Comparison of ENCODE assay signal across 9 cellular contexts in the genomic region with DNA sequence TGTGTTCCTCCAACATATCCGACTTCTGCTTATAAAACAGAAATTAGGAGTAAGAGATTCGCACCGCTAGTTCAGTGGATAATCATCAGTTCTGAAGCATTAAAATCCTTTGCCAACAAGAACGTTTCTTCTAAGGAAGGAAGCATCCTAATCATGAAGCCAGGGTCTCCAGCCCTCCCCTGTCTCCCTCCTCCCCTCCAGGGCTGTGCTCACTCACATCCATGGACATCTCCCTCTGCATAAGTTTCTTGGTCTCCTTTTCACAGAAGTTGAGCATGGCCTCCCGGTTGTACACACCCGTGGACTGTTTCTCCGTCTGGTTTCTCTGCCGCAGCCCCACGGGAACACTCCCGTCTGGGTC. TPM values are rescaled to one million over a fixed set of nuclear protein-coding genes. Genes with fewer than 3 reads are reported as not detected.
DNase-seq lines count a peak whose midpoint lies in the region; ATAC-seq and TF ChIP-seq lines count a peak whose summit lies in the region.
"Had no signal": no experiment of that assay in that cellular context is flagged by ENCODE, and none has a peak within 500 bp of the region (broad histone marks: within the 10 kb centered on the region; RNA-seq: fewer than 3 reads in every experiment).

No MANE protein-coding gene starts in this region.

- H3K9me3 Mint-ChIP-seq in nephron progenitor cell (no peaks in the 10 kb centered on the region), type B pancreatic cell (no peaks in the 10 kb centered on the region)
- H3K9me3 Mint-ChIP-seq: natural killer cell treated with Interleukin-12 subunit alpha and Interleukin-12 subunit beta and Interleukin-15 and Interleukin-18, amount 100 ng/mL, for 72 hours had no signal

- ATAC-seq in gastroesophageal sphincter (no peak), body of pancreas (no peak)

- peaks cover 21% of the 10 kb centered on the region for H3K27me3 Mint-ChIP-seq in nephron progenitor cell (ENCODE audit: low read depth, poor library complexity)
- peaks cover 32% of the 10 kb centered on the region for H3K27me3 Mint-ChIP-seq in type B pancreatic cell

- no peak for TF ChIP-seq EP300 in gastroesophageal sphincter (IDR thresholded peaks at IDR 0.05)

- H3K4me1 Mint-ChIP-seq in nephron progenitor cell (peaks cover 91% of the 10 kb centered on the region), type B pancreatic cell (ENCODE audit: unreplicated experiment) (peaks cover 45% of the 10 kb centered on the region)

- H3K27me3 ChIP-seq in WERI-Rb-1 (ENCODE audit: insufficient read depth, low read depth, severe bottlenecking), result no peaks in the 10 kb centered on the region
- H3K27me3 ChIP-seq in gastroesophageal sphincter, result no peaks in the 10 kb centered on the region
- H3K27me3 ChIP-seq in body of pancreas, result peaks cover 0 to 4% of the 10 kb centered on the region in 2 donors

- H3K9me3 ChIP-seq in WERI-Rb-1 (ENCODE audit: severe bottlenecking), result no peaks in the 10 kb centered on the region
- no peaks in the 10 kb centered on the region for H3K9me3 ChIP-seq in gastroesophageal sphincter
- H3K9me3 ChIP-seq in body of pancreas, result no peaks in the 10 kb centered on the region

- H3K4me3 Mint-ChIP-seq in nephron progenitor cell (peak overlapping the region; percentile 88), type B pancreatic cell (peak overlapping the region; percentile 84)
- H3K4me3 Mint-ChIP-seq: natural killer cell treated with Interleukin-12 subunit alpha and Interleukin-12 subunit beta and Interleukin-15 and Interleukin-18, amount 100 ng/mL, for 72 hours had no signal

- peak overlapping the region; percentile 71 for H3K4me3 ChIP-seq in WERI-Rb-1 (ENCODE audit: low read depth, low read length)
- peak overlapping the region; percentile 67 to 98 for H3K4me3 ChIP-seq in gastroesophageal sphincter
- no peak overlapping the region for H3K4me3 ChIP-seq in body of pancreas

- TF ChIP-seq CTCF in WERI-Rb-1 (IDR thresholded peaks at IDR 0.05; ENCODE audit: low read depth, low read length) (no peak), gastroesophageal sphincter (IDR thresholded peaks at IDR 0.05) (no peak), nephron progenitor cell (IDR thresholded peaks at IDR 0.05) (no peak), type B pancreatic cell (conservative IDR thresholded peaks at IDR 0.05) (no peak), body of pancreas (IDR thresholded peaks at IDR 0.05) (no peak)

- intact Hi-C loops in body of pancreas (cut with DNase I), result no loop called here

- no peak for TF ChIP-seq POLR2A in gastroesophageal sphincter (IDR thresholded peaks at IDR 0.05)
- no peak for TF ChIP-seq POLR2A in body of pancreas (IDR thresholded peaks at IDR 0.05)

- DNase-seq in WERI-Rb-1, result peak; percentile 37
- DNase-seq in nephron progenitor cell, result no peak
- no peak for DNase-seq in type B pancreatic cell (ENCODE audit: extremely low spot score, unreplicated experiment)
- DNase-seq in body of pancreas, result no peak
- no peak for DNase-seq in OCI-M2 (lab: John Stamatoyannopoulos, UW; ENCODE audit: unreplicated experiment)
- no peak for DNase-seq in SKM-1 treated with dmso at 0.1 percent for 144 hours (lab: John Stamatoyannopoulos, UW; ENCODE audit: unreplicated experiment)
- DNase-seq: stimulated activated naive CD4-positive, alpha-beta T cell treated with Interleukin-2 at 50 U/mL for 16 hours had no signal

- peak overlapping the region; percentile 7 for H3K27ac ChIP-seq in WERI-Rb-1
- peak overlapping the region; percentile 92 to 99 (median 95) for H3K27ac ChIP-seq in gastroesophageal sphincter
- H3K27ac ChIP-seq in body of pancreas, result no peak overlapping the region

- H3K36me3 Mint-ChIP-seq in nephron progenitor cell (ENCODE audit: low read depth) (no peaks in the 10 kb centered on the region), type B pancreatic cell (no peaks in the 10 kb centered on the region)
- H3K36me3 Mint-ChIP-seq: natural killer cell treated with Interleukin-12 subunit alpha and Interleukin-12 subunit beta and Interleukin-15 and Interleukin-18, amount 100 ng/mL, for 72 hours had no signal

- H3K27ac Mint-ChIP-seq in nephron progenitor cell (no peak overlapping the region), type B pancreatic cell (peak overlapping the region; percentile 53)
- H3K27ac Mint-ChIP-seq: natural killer cell treated with Interleukin-12 subunit alpha and Interleukin-12 subunit beta and Interleukin-15 and Interleukin-18, amount 100 ng/mL, for 72 hours had no signal

- H3K4me1 ChIP-seq in gastroesophageal sphincter, result peaks cover 0 to 28% (median 0%) of the 10 kb centered on the region in 3 donors
- peaks cover 10% of the 10 kb centered on the region for H3K4me1 ChIP-seq in body of pancreas

- WGBS in gastroesophageal sphincter (ENCODE audit: low coverage in 1 of 2), 2 donors, result 13% methylated on average over 4 to 10 of the region's 10 CpGs
- 21 to 47% methylated on average over 10 of the region's 10 CpGs for WGBS in body of pancreas, 2 donors

- H3K36me3 ChIP-seq in WERI-Rb-1 (no peaks in the 10 kb centered on the region), gastroesophageal sphincter (peaks cover 0 to 26% of the 10 kb centered on the region in 2 donors), body of pancreas (replicated peaks in 1 of 2; ENCODE audit: insufficient read depth in 1 of 2, low read depth in 2 of 2) (no peaks in the 10 kb centered on the region)

RNA-seq across cellular contexts. Expression of gene LMOD1, which starts 0.5 kb away (rescaled TPM):
- total RNA-seq in gastroesophageal sphincter, result 1,000 to 10,000 TPM; 1,267 to 1,570 (median 1,475) TPM
- 0.52 and 3.7 TPM in 2 replicates for total RNA-seq in type B pancreatic cell (ENCODE audit: low replicate concordance)
- total RNA-seq in body of pancreas, result 10 to 100 TPM; 14.8 to 16.9 TPM
- total RNA-seq: natural killer cell treated with Interleukin-12 subunit alpha and Interleukin-12 subunit beta and Interleukin-15 and Interleukin-18, amount 100 ng/mL, for 72 hours had no signal

RNA-seq across cellular contexts. Expression of gene TIMM17A, which starts 9.5 kb away (rescaled TPM):
- total RNA-seq in gastroesophageal sphincter (10 to 100 TPM; 37.8 to 40.9 (median 38.5) TPM), type B pancreatic cell (ENCODE audit: low replicate concordance) (50.2 and 53.0 TPM in 2 replicates), body of pancreas (10 to 100 TPM; 20.2 to 25.4 TPM)

RNA-seq across cellular contexts. Expression of gene RNPEP, which starts 36.6 kb away (rescaled TPM):
- total RNA-seq in gastroesophageal sphincter (10 to 100 TPM; 23.0 to 40.0 (median 34.7) TPM), type B pancreatic cell (ENCODE audit: low replicate concordance) (57.3 and 63.9 TPM in 2 replicates), body of pancreas (100 to 1,000 TPM in 1 of 2 donors, 10 to 100 TPM in 1; 62.3 to 233 TPM)

RNA-seq across cellular contexts. Expression of gene SHISA4, which starts 57.1 kb away (rescaled TPM):
- total RNA-seq in gastroesophageal sphincter (10 to 100 TPM; 18.9 to 35.8 (median 29.3) TPM), type B pancreatic cell (ENCODE audit: low replicate concordance) (1.4 and 5.0 TPM in 2 replicates), body of pancreas (1 to 10 TPM; 4.6 to 8.3 TPM)

Comparison
In these comparisons a context has a peak if more than half of its experiments do, and no peak if none do; other contexts are left out.
1. H3K27ac ChIP-seq: peak in WERI-Rb-1 (single experiment) and gastroesophageal sphincter (4 of 4); none in body of pancreas (0 of 4).
2. H3K4me3 ChIP-seq: peak in WERI-Rb-1 (single experiment) and gastroesophageal sphincter (2 of 2); none in body of pancreas (0 of 2).
3. RNA of gene LMOD1, which starts 0.5 kb away (total RNA-seq): 1,267 to 1,570 TPM in gastroesophageal sphincter; 14.8 to 16.9 TPM in body of pancreas and 0.52 to 3.7 TPM in type B pancreatic cell; every median in the first group is over 10 times any median in the second.